In genomic region chr13:31050486-31051400, GRCh38 we compare ENCODE assay signal across 12 cellular contexts.
DNase-seq lines count a peak whose midpoint lies in the region; ATAC-seq and TF ChIP-seq lines count a peak whose summit lies in the region.
"Had no signal": no experiment of that assay in that cellular context is flagged by ENCODE, and none has a peak within 500 bp of the region (broad histone marks: within the 10 kb centered on the region; RNA-seq: fewer than 3 reads in every experiment).

No MANE protein-coding gene starts in this region.

- no peak overlapping the region for H3K27ac ChIP-seq in lower lobe of right lung
- H3K27ac ChIP-seq: spleen had no signal

- no peak overlapping the region for H3K4me3 ChIP-seq in lower lobe of right lung
- H3K4me3 ChIP-seq: spleen had no signal

- no peak for TF ChIP-seq CTCF in CD14-positive monocyte (IDR thresholded peaks at IDR 0.05)
- TF ChIP-seq CTCF in WTC11 (IDR thresholded peaks at IDR 0.05): no peak
- TF ChIP-seq CTCF in nephron (IDR thresholded peaks at IDR 0.05; ENCODE audit: unreplicated experiment in 3 of 3): peak in 2 of 3 experiments; percentile 17 to 26
- TF ChIP-seq CTCF in lower lobe of right lung (IDR thresholded peaks at IDR 0.05): no peak

- peak overlapping the region in 3 of 7 donors; percentile 26 to 47 (median 44) for H3K27ac Mint-ChIP-seq in CD14-positive monocyte
- no peak overlapping the region for H3K27ac Mint-ChIP-seq in WTC11
- H3K27ac Mint-ChIP-seq in nephron: no peak overlapping the region

- peaks cover 16% of the 10 kb centered on the region for H3K4me1 ChIP-seq in lower lobe of right lung

- H3K9me3 ChIP-seq in lower lobe of right lung: no peaks in the 10 kb centered on the region
- H3K9me3 ChIP-seq: spleen had no signal

- TF ChIP-seq POLR2A in erythroblast (IDR thresholded peaks at IDR 0.05; ENCODE audit: low read length): no peak

- H3K9me3 Mint-ChIP-seq in CD14-positive monocyte: no peaks in the 10 kb centered on the region
- H3K9me3 Mint-ChIP-seq in WTC11: no peaks in the 10 kb centered on the region
- H3K9me3 Mint-ChIP-seq in nephron: no peaks in the 10 kb centered on the region

- no peaks in the 10 kb centered on the region for H3K27me3 ChIP-seq in lower lobe of right lung (ENCODE audit: low read depth)

- intact Hi-C loops in CD14-positive monocyte (cut with micrococcal nuclease) (no loop called here), lower lobe of right lung (cut with DNase I) (no loop called here)

- POLR2A ChIA-PET in WTC11 (lab: Charles Lee): no interaction called here

- H3K36me3 ChIP-seq in lower lobe of right lung: no peaks in the 10 kb centered on the region
- H3K36me3 ChIP-seq: spleen had no signal

- CTCF ChIA-PET in WTC11 (lab: Charles Lee): interaction anchor here (0.5 to 2.5 kb wide), 17 partner anchors 10 to 1750 kb away, joined by 3 to 13 read pairs (median 4); partner anchors contain the start of gene TEX26

- H3K36me3 Mint-ChIP-seq in CD14-positive monocyte (no peaks in the 10 kb centered on the region), WTC11 (no peaks in the 10 kb centered on the region), nephron (ENCODE audit: low read depth) (no peaks in the 10 kb centered on the region)

- ATAC-seq in WTC11 (peak; percentile 27; the same call in 1 of the 2 replicates), lower lobe of right lung (no peak), GM18502 (IDR thresholded peaks at IDR 0.05; ENCODE audit: poor library complexity, unreplicated experiment) (no peak)
- ATAC-seq: esophagus mucosa had no signal

- H3K4me1 Mint-ChIP-seq in CD14-positive monocyte: peaks cover 8% of the 10 kb centered on the region
- H3K4me1 Mint-ChIP-seq in WTC11: peaks cover 6% of the 10 kb centered on the region
- peaks cover 1% of the 10 kb centered on the region for H3K4me1 Mint-ChIP-seq in nephron

- H3K27me3 Mint-ChIP-seq in CD14-positive monocyte (ENCODE audit: low read depth in 3 of 3) (peaks cover 4 to 8% (median 4%) of the 10 kb centered on the region in 3 donors), WTC11 (ENCODE audit: low read depth) (no peaks in the 10 kb centered on the region), nephron (ENCODE audit: low read depth) (peaks cover 5% of the 10 kb centered on the region)

- H3K4me3 Mint-ChIP-seq in CD14-positive monocyte: no peak overlapping the region
- H3K4me3 Mint-ChIP-seq in WTC11: no peak overlapping the region
- H3K4me3 Mint-ChIP-seq in nephron: no peak overlapping the region

- peak; percentile 55 for DNase-seq in CD14-positive monocyte (ENCODE audit: low spot score)
- DNase-seq in HuH-7 (ENCODE audit: low spot score): peak; percentile 37
- no peak for DNase-seq in WTC11 (ENCODE audit: low spot score)
- DNase-seq in NCI-H526 (lab: John Stamatoyannopoulos, UW): no peak
- no peak for DNase-seq in lower lobe of right lung
- no peak for DNase-seq in erythroblast (lab: John Stamatoyannopoulos, UW)
- DNase-seq: activated naive CD4-positive, alpha-beta T cell treated with anti-CD3 and anti-CD28 coated beads, Interleukin-2, amount 50 U/mL, for 16 hours; NCI-H146; spleen had no signal

TF ChIP-seq in WTC11, 78 proteins besides CTCF, POLR2A, EP300 and RAD21:
- TF ChIP-seq ZNF317 (CRISPR knock-in tag; IDR thresholded peaks at IDR 0.05; ENCODE audit: borderline replicate concordance, low read depth) (no peak), TEAD1 (CRISPR knock-in tag; IDR thresholded peaks at IDR 0.05) (no peak), SMAD3 (CRISPR knock-in tag; IDR thresholded peaks at IDR 0.05; ENCODE audit: borderline replicate concordance) (no peak), IRF1 (CRISPR knock-in tag; IDR thresholded peaks at IDR 0.05) (no peak), ZNF138 (CRISPR knock-in tag; conservative IDR thresholded peaks at IDR 0.05) (no peak), MLX (CRISPR knock-in tag; IDR thresholded peaks at IDR 0.05) (no peak), AFF4 (CRISPR knock-in tag; IDR thresholded peaks at IDR 0.05; ENCODE audit: borderline replicate concordance) (no peak), PRDM15 (CRISPR knock-in tag; IDR thresholded peaks at IDR 0.05) (no peak), HMGA2 (CRISPR knock-in tag; IDR thresholded peaks at IDR 0.05) (no peak)

Comparison
In these comparisons a context has a peak if more than half of its experiments do, and no peak if none do; other contexts are left out.
1. DNase-seq: peak in CD14-positive monocyte (single experiment) and HuH-7 (single experiment); none in WTC11 (single experiment), NCI-H526 (0 of 2), lower lobe of right lung (single experiment) and erythroblast (0 of 2).
2. CTCF ChIP-seq: peak in nephron (2 of 3); none in CD14-positive monocyte (single experiment), WTC11 (single experiment) and lower lobe of right lung (single experiment).